ENCODE assay signal across 28 cellular contexts in genomic region chr9:98842510-98842909, GRCh38.
"Had no signal": no experiment of that assay in that cellular context is flagged by ENCODE, and none has a peak within 500 bp of the region (broad histone marks: within the 10 kb centered on the region; RNA-seq: fewer than 3 reads in every experiment).

No MANE protein-coding gene starts in this region.

- H3K27ac ChIP-seq: colonic mucosa, coronary artery, dorsolateral prefrontal cortex, epithelial cell of prostate, esophagus muscularis mucosa, esophagus squamous epithelium, foreskin keratinocyte, gastrocnemius medialis, gastroesophageal sphincter, heart left ventricle, heart right ventricle had no signal

- H3K4me3 Mint-ChIP-seq: dendritic cell treated with granulocyte-macrophage colony-stimulating factor and Interleukin-4, amounts not matched to agents 40 ng/mL and 50 ng/mL, for 4 days; effector memory CD8-positive, alpha-beta T cell; endodermal cell had no signal

- H3K4me1 ChIP-seq: colonic mucosa, esophagus squamous epithelium, foreskin keratinocyte, gastrocnemius medialis, gastroesophageal sphincter, heart left ventricle, heart right ventricle had no signal

- H3K4me1 Mint-ChIP-seq: endodermal cell had no signal

- H3K9me3 ChIP-seq: colonic mucosa, esophagus muscularis mucosa, esophagus squamous epithelium, gastrocnemius medialis, gastroesophageal sphincter, heart left ventricle, heart right ventricle had no signal

- FAIRE-seq: colon, endometrium, endothelial cell of umbilical vein had no signal

- H3K9me3 Mint-ChIP-seq: dendritic cell treated with granulocyte-macrophage colony-stimulating factor and Interleukin-4, amounts not matched to agents 40 ng/mL and 50 ng/mL, for 4 days; effector memory CD8-positive, alpha-beta T cell; endodermal cell had no signal

- H3K36me3 ChIP-seq: gastrocnemius medialis, heart left ventricle, heart right ventricle had no signal

- H3K4me3 ChIP-seq: colonic mucosa, coronary artery, dorsolateral prefrontal cortex, esophagus muscularis mucosa, esophagus squamous epithelium, gastrocnemius medialis, gastroesophageal sphincter, heart left ventricle, heart right ventricle had no signal

- H3K27ac Mint-ChIP-seq: dendritic cell treated with granulocyte-macrophage colony-stimulating factor and Interleukin-4, amounts not matched to agents 40 ng/mL and 50 ng/mL, for 4 days; effector memory CD8-positive, alpha-beta T cell; endodermal cell had no signal

- H3K27me3 ChIP-seq: colonic mucosa, dorsolateral prefrontal cortex, esophagus muscularis mucosa, esophagus squamous epithelium, gastrocnemius medialis, gastroesophageal sphincter, heart left ventricle had no signal

- DNase-seq: colonic mucosa; cortex of kidney; dermis blood vessel endothelial cell; dorsolateral prefrontal cortex; effector CD4-positive, alpha-beta T cell; effector CD8-positive, alpha-beta T cell; effector memory CD4-positive, alpha-beta T cell; effector memory CD8-positive, alpha-beta T cell; endodermal cell; erythroblast; esophagus squamous epithelium; foreskin fibroblast; foreskin keratinocyte; foreskin melanocyte; gastrocnemius medialis; glutamatergic neuron; head of caudate nucleus; heart left ventricle; heart right ventricle had no signal

- ATAC-seq: effector memory CD8-positive, alpha-beta T cell; esophagus mucosa; foreskin keratinocyte; gastrocnemius medialis; gastroesophageal sphincter; heart left ventricle; heart right ventricle had no signal

- H3K27me3 Mint-ChIP-seq: dendritic cell treated with granulocyte-macrophage colony-stimulating factor and Interleukin-4, amounts not matched to agents 40 ng/mL and 50 ng/mL, for 4 days; effector memory CD8-positive, alpha-beta T cell had no signal
